In genomic region chr9:87107072-87107471, GRCh38 we compare ENCODE assay signal across 15 cellular contexts.
A peak's percentile ranks its signal among the peaks of the same experiment; 100 is the strongest.
DNase-seq lines count a peak whose midpoint lies in the region; ATAC-seq, FAIRE-seq and TF ChIP-seq lines count a peak whose summit lies in the region.
"Had no signal": no experiment of that assay in that cellular context is flagged by ENCODE, and none has a peak within 500 bp of the region (broad histone marks: within the 10 kb centered on the region; RNA-seq: fewer than 3 reads in every experiment).

No MANE protein-coding gene starts in this region.

- intact Hi-C loops in HepG2 (cut with micrococcal nuclease; ENCODE audit: unreplicated experiment) = no loop called here

- no peak overlapping the region for H3K9ac ChIP-seq in liver (ENCODE audit: low read depth in 1 of 2, low read length in 2 of 2)
- H3K9ac ChIP-seq in HepG2 (ENCODE audit: insufficient read depth, low read depth, low read length) = no peak overlapping the region
- no peak overlapping the region for H3K9ac ChIP-seq in SK-N-SH

- H3K9me2 ChIP-seq in SK-N-SH = no peaks in the 10 kb centered on the region
- no peaks in the 10 kb centered on the region for H3K9me2 ChIP-seq in hepatocyte (replicated peaks; ENCODE audit: insufficient read depth)

- TF ChIP-seq EP300 in HepG2 (IDR thresholded peaks at IDR 0.05; ENCODE audit: low read depth in 2 of 2, low read length in 2 of 2) (no peak), HepG2 (CRISPR knock-in tag; IDR thresholded peaks at IDR 0.05; ENCODE audit: borderline replicate concordance) (no peak), SK-N-SH (IDR thresholded peaks at IDR 0.05; ENCODE audit: borderline replicate concordance in 1 of 2, low read depth in 1 of 2, low read length in 1 of 2) (peak in 1 of 2 experiments; percentile 39; a peak in 1 of 4 replicates)

- no peak for TF ChIP-seq CTCF in liver (IDR thresholded peaks at IDR 0.05; ENCODE audit: low read depth, low read length, missing input control)
- TF ChIP-seq CTCF in HepG2 (CRISPR knock-in tag; IDR thresholded peaks at IDR 0.05) = no peak
- TF ChIP-seq CTCF in SK-N-SH (IDR thresholded peaks at IDR 0.05) = peak; percentile 41
- TF ChIP-seq CTCF in hepatocyte (IDR thresholded peaks at IDR 0.05; ENCODE audit: poor library complexity) = peak; percentile 17

- H3K4me1 ChIP-seq in liver (ENCODE audit: control insufficient read depth in 4 of 4, insufficient read depth in 4 of 4, low read length in 3 of 4) = no peaks in the 10 kb centered on the region
- no peaks in the 10 kb centered on the region for H3K4me1 ChIP-seq in HepG2 (ENCODE audit: insufficient read depth, low read length)
- H3K4me1 ChIP-seq in SK-N-SH (ENCODE audit: control insufficient read depth in 1 of 2, insufficient read depth in 2 of 2, low read depth in 1 of 2, low read length in 1 of 2) = peaks cover 3 to 10% of the 10 kb centered on the region in 2 experiments; a peak in 3 of 4 replicates
- peaks cover 6% of the 10 kb centered on the region for H3K4me1 ChIP-seq in hepatocyte (ENCODE audit: insufficient read depth)

- H3K4me2 ChIP-seq in HepG2 (ENCODE audit: low read depth, low read length) (no peak overlapping the region), SK-N-SH (no peak overlapping the region), hepatocyte (no peak overlapping the region)

- H3K79me2 ChIP-seq in HepG2 (ENCODE audit: insufficient read depth, low read length) (no peaks in the 10 kb centered on the region), SK-N-SH (ENCODE audit: insufficient read depth) (no peaks in the 10 kb centered on the region), hepatocyte (no peaks in the 10 kb centered on the region)

- FAIRE-seq in HepG2 (lab: Jason Lieb, UNC) (no peak), urothelium cell line (lab: Jason Lieb, UNC) (no peak)
- FAIRE-seq: islet of Langerhans had no signal

- no peak for TF ChIP-seq POLR2A in HepG2 (IDR thresholded peaks at IDR 0.05; ENCODE audit: insufficient read depth in 1 of 2, low read depth in 2 of 2, low read length in 2 of 2)

- H3K9me3 ChIP-seq in liver (ENCODE audit: control insufficient read depth in 4 of 4, low read length in 3 of 4) = peaks cover 0 to 4% (median 2%) of the 10 kb centered on the region in 4 donors
- H3K9me3 ChIP-seq in HepG2 (ENCODE audit: low read length) = no peaks in the 10 kb centered on the region
- no peaks in the 10 kb centered on the region for H3K9me3 ChIP-seq in SK-N-SH
- no peaks in the 10 kb centered on the region for H3K9me3 ChIP-seq in hepatocyte (ENCODE audit: low read depth)

- BruUV-seq in HepG2 (replicated peaks; lab: Mats Ljungman, UMichigan) = no TSS peak

- no peaks in the 10 kb centered on the region for H3F3A ChIP-seq in SK-N-SH (replicated peaks; ENCODE audit: insufficient read depth)

- CTCF ChIA-PET in HepG2 (lab: Yijun Ruan, JAX; ENCODE audit: low intra/inter-chr PET ratio, low total read pairs) = no interaction called here
- CTCF ChIA-PET in SK-N-SH (lab: Yijun Ruan, JAX) = interaction anchor here (2.3 kb wide), 1 partner anchor 217 kb away, joined by 8 read pairs; no protein-coding TSS in a partner anchor

- TF ChIP-seq RAD21 in liver (IDR thresholded peaks at IDR 0.05) (peak; percentile 11 to 45), HepG2 (CRISPR knock-in tag; IDR thresholded peaks at IDR 0.05) (no peak), SK-N-SH (IDR thresholded peaks at IDR 0.05; ENCODE audit: low read length) (peak; percentile 9; the same call in 1 of the 2 replicates)

- H3K27me3 ChIP-seq in liver (ENCODE audit: control insufficient read depth in 4 of 4, insufficient read depth in 4 of 4, low read length in 3 of 4) (peaks cover 0 to 3% (median 1%) of the 10 kb centered on the region in 4 donors), HepG2 (ENCODE audit: control insufficient read depth in 1 of 2, insufficient read depth in 2 of 2, low read length in 2 of 2) (0 out of 5 replicates have a peak, but pooled peaks cover 0 to 5% of the 10 kb centered on the region in 2 experiments), SK-N-SH (ENCODE audit: insufficient read depth) (no peaks in the 10 kb centered on the region), hepatocyte (no peaks in the 10 kb centered on the region)
- H3K27me3 ChIP-seq: stomach had no signal

- H3K36me3 ChIP-seq in liver (ENCODE audit: control insufficient read depth in 4 of 4, insufficient read depth in 3 of 4, low read depth in 1 of 4, low read length in 3 of 4) = no peaks in the 10 kb centered on the region
- no peaks in the 10 kb centered on the region for H3K36me3 ChIP-seq in HepG2 (replicated peaks in 1 of 2; ENCODE audit: control insufficient read depth in 1 of 2, insufficient read depth in 2 of 2, low read length in 2 of 2)
- H3K36me3 ChIP-seq in SK-N-SH (replicated peaks in 1 of 2; ENCODE audit: control insufficient read depth in 1 of 2, insufficient read depth in 2 of 2, low read length in 1 of 2) = no peaks in the 10 kb centered on the region
- H3K36me3 ChIP-seq in hepatocyte (replicated peaks; ENCODE audit: insufficient read depth, low read depth) = no peaks in the 10 kb centered on the region
- H3K36me3 ChIP-seq: stomach had no signal

- no peak overlapping the region for H3K27ac ChIP-seq in liver (ENCODE audit: low read depth in 1 of 2, low read length in 2 of 2)
- no peak overlapping the region for H3K27ac ChIP-seq in HepG2 (ENCODE audit: extremely low read length, insufficient read depth, low read length)
- no peak overlapping the region; a peak in 1 of 4 replicates for H3K27ac ChIP-seq in SK-N-SH (ENCODE audit: low read depth in 2 of 2, low read length in 1 of 2)
- H3K27ac ChIP-seq in hepatocyte = no peak overlapping the region
- H3K27ac ChIP-seq: stomach had no signal

- WGBS in liver = 81% methylated on average over 1 of the region's 1 CpG
- WGBS in HepG2 (ENCODE audit: low lambda C conversion rate) = 45% methylated on average over 1 of the region's 1 CpG
- 5% methylated on average over 1 of the region's 1 CpG for WGBS in SK-N-SH (ENCODE audit: low lambda C conversion rate)
- WGBS in hepatocyte (ENCODE audit: low lambda C conversion rate, missing lambda C conversion rate) = 67% methylated on average over 1 of the region's 1 CpG

- DNase-seq in HepG2 (ENCODE audit: low spot score) (no peak), SK-N-SH (no peak), hepatocyte (ENCODE audit: low spot score) (no peak), urothelium cell line (ENCODE audit: low spot score) (peak; percentile 13), ureter (ENCODE audit: low spot score) (no peak), NCI-H1048 (lab: John Stamatoyannopoulos, UW) (no peak)
- DNase-seq: activated CD8-positive, alpha-beta memory T cell treated with anti-CD3 and anti-CD28 coated beads, Interleukin-2, amount 10 ng/mL, durations not matched to agents 7 days and 5 days; amniotic stem cell; NCI-H524 treated with DMSO at 0.1 percent for 48 hours; stimulated activated CD4-positive, alpha-beta T cell treated with anti-CD3 and anti-CD28 coated beads, Interleukin-2, amount 100 ng/mL, for 48 hours; stomach; T-helper 17 cell had no signal

- H3K4me3 ChIP-seq in liver (ENCODE audit: low read depth in 1 of 3, low read length in 3 of 3) (no peak overlapping the region), HepG2 (replicated peaks in 1 of 3; ENCODE audit: insufficient read depth in 1 of 3, low read depth in 2 of 3, low read length in 3 of 3) (no peak overlapping the region), SK-N-SH (ENCODE audit: low read depth in 2 of 2, low read length in 1 of 2) (no peak overlapping the region), hepatocyte (no peak overlapping the region)
- H3K4me3 ChIP-seq: stomach had no signal

- H2AFZ ChIP-seq in HepG2 (ENCODE audit: low read length) (no peak overlapping the region), SK-N-SH (ENCODE audit: low read depth) (no peak overlapping the region), hepatocyte (no peak overlapping the region)

- POLR2A ChIA-PET in HepG2 (lab: Yijun Ruan, JAX) (no interaction called here), SK-N-SH (lab: Yijun Ruan, JAX) (no interaction called here)

- ATAC-seq in HepG2 (no peak), GM21737 (IDR thresholded peaks at IDR 0.05; ENCODE audit: unreplicated experiment) (no peak)
- ATAC-seq: activated CD8-positive, alpha-beta memory T cell treated with anti-CD3 and anti-CD28 coated beads, Interleukin-2, amount 10 ng/mL, durations not matched to agents 7 days and 5 days; T-helper 17 cell had no signal

- in situ Hi-C loops in HepG2 (cut with HindIII; ENCODE audit: extremely low pct_ligation_motif_present, low pct_unique_long_range_greater_than_20kb) = no loop called here

- H4K20me1 ChIP-seq in HepG2 (ENCODE audit: insufficient read depth, low read length) (no peaks in the 10 kb centered on the region), SK-N-SH (ENCODE audit: insufficient read depth) (no peaks in the 10 kb centered on the region), hepatocyte (ENCODE audit: insufficient read depth, poor library complexity, severe bottlenecking) (no peaks in the 10 kb centered on the region)

TF ChIP-seq in HepG2, 621 proteins besides CTCF, POLR2A, EP300 and RAD21 (continues in another document):
- no peak for TF ChIP-seq ZNF75D (CRISPR knock-in tag; IDR thresholded peaks at IDR 0.05; ENCODE audit: borderline replicate concordance)
- no peak for TF ChIP-seq SMAD3 (CRISPR knock-in tag; IDR thresholded peaks at IDR 0.05)
- no peak for TF ChIP-seq AKAP8 (CRISPR knock-in tag; IDR thresholded peaks at IDR 0.05)

TF ChIP-seq in SK-N-SH, 30 proteins besides CTCF, POLR2A, EP300 and RAD21 (continues in another document):
- TF ChIP-seq TCF12 (IDR thresholded peaks at IDR 0.05) = peak; percentile 48; the same call in 1 of the 2 replicates
- no peak for TF ChIP-seq GATA2 (CRISPR knock-in tag; IDR thresholded peaks at IDR 0.05)
- peak; percentile 31; the same call in 1 of the 2 replicates for TF ChIP-seq MAX (IDR thresholded peaks at IDR 0.05; ENCODE audit: low read depth)
- TF ChIP-seq FOSL2 (IDR thresholded peaks at IDR 0.05; ENCODE audit: borderline replicate concordance, low read depth) = peak; percentile 51; the same call in 1 of the 2 replicates
- TF ChIP-seq CHD2 (IDR thresholded peaks at IDR 0.05; ENCODE audit: low read length, partially characterized antibody) = no peak
- no peak for TF ChIP-seq USF2 (IDR thresholded peaks at IDR 0.05; ENCODE audit: borderline replicate concordance, low read depth, low read length)
- peak; percentile 44 for TF ChIP-seq JUND (IDR thresholded peaks at IDR 0.05)
- no peak for TF ChIP-seq POLR2AphosphoS5 (IDR thresholded peaks at IDR 0.05; ENCODE audit: low read depth, low read length)
- TF ChIP-seq TAF1 (IDR thresholded peaks at IDR 0.05; ENCODE audit: borderline replicate concordance, low read depth, low read length) = no peak

Comparison
In these comparisons a context has a peak if more than half of its experiments do, and no peak if none do; other contexts are left out.
1. CTCF ChIP-seq: peak in SK-N-SH (single experiment) and hepatocyte (single experiment); none in liver (single experiment) and HepG2 (single experiment).